10 cellular contexts compared by ENCODE assay signal in the genomic region with DNA sequence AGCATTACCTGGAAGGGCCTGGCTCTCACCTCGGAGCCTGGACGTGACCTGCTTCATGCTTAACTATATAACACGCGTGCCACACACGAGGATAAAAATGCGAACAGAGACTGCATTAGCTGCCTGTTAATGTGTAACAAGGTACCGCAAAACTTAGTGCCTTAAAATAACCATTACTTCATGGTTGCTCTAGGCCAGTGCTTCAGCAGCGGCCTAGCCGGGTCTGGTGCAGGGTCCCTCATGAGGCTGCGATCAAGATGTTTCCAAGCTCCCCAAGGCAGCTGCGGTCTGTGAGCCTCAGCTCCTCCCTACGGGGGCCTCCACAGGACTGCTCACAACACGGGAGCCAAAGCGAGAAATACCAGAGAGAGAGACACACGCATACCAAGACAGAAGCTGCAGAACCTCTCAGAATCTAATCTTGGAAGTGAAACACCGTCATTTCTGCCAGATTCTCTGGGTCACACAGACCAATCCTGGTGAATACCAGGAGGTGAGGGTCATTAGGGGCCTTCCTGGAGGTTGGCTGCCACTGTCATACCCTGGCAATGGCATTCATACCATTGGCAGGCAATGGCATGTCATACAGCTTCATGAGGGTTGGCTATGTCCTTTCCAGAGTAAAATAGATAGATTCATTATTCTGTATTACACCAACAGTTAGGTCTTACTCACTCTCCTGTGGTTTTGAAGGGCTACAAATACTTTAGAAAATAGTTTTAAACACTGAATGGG.
A peak's percentile ranks its signal among the peaks of the same experiment; 100 is the strongest.
DNase-seq lines count a peak whose midpoint lies in the region; ATAC-seq, FAIRE-seq and TF ChIP-seq lines count a peak whose summit lies in the region.
"Had no signal": no experiment of that assay in that cellular context is flagged by ENCODE, and none has a peak within 500 bp of the region (broad histone marks: within the 10 kb centered on the region; RNA-seq: fewer than 3 reads in every experiment).

No MANE protein-coding gene starts in this region.

- peak overlapping the region; percentile 79 to 97 for H3K27ac ChIP-seq in A549

- H3K4me3 Mint-ChIP-seq in activated B cell treated with CpG ODN at 0.5 μM for 24 hours, result no peak overlapping the region
- H3K4me3 Mint-ChIP-seq: activated naive CD8-positive, alpha-beta T cell had no signal

- 87% methylated on average over 15 of the region's 16 CpGs for WGBS in A549 (ENCODE audit: missing lambda C conversion rate)

- H3K4me1 Mint-ChIP-seq in activated B cell treated with CpG ODN at 0.5 μM for 24 hours, result peaks cover 29% of the 10 kb centered on the region

- ATAC-seq in A549 (no peak), GM19467 (IDR thresholded peaks at IDR 0.05; ENCODE audit: unreplicated experiment) (peak; percentile 49), activated B cell treated with CpG ODN at 0.5 μM for 24 hours (ENCODE audit: low read depth) (peak; percentile 26)

- TF ChIP-seq POLR2A in A549 (IDR thresholded peaks at IDR 0.05; ENCODE audit: low read length), result no peak

- peak overlapping the region; percentile 72 for H3K4me2 ChIP-seq in A549

- peaks cover 11% of the 10 kb centered on the region for H3K9me3 Mint-ChIP-seq in activated B cell treated with CpG ODN at 0.5 μM for 24 hours

- peaks cover 14% of the 10 kb centered on the region for H3K36me3 Mint-ChIP-seq in activated B cell treated with CpG ODN at 0.5 μM for 24 hours (ENCODE audit: low read depth)

- no peak for TF ChIP-seq RAD21 in A549 (conservative IDR thresholded peaks at IDR 0.05 in 1 of 2, IDR thresholded peaks at IDR 0.05 in 1 of 2)

- no peak overlapping the region for H3K4me3 ChIP-seq in A549

- TF ChIP-seq CTCF in A549 (IDR thresholded peaks at IDR 0.05) (no peak), activated B cell treated with CpG ODN at 0.5 μM for 24 hours (IDR thresholded peaks at IDR 0.05) (no peak)

- peaks cover 56% of the 10 kb centered on the region for H3K4me1 ChIP-seq in A549

- CTCF ChIA-PET in A549 (lab: Yijun Ruan, JAX), result interaction anchor here (0.8 to 4.4 kb wide), 2 partner anchors 36 to 38 kb away, joined by 3 to 26 read pairs; no protein-coding TSS in a partner anchor
- CTCF ChIA-PET in activated B cell treated with CpG ODN at 0.5 μM for 24 hours (lab: Charles Lee), result no interaction called here

- POLR2A ChIA-PET in A549 (lab: Yijun Ruan, JAX), result no interaction called here
- POLR2A ChIA-PET in activated B cell treated with CpG ODN at 0.5 μM for 24 hours (lab: Charles Lee), result interaction anchor here (0.6 to 0.7 kb wide), 2 partner anchors 9 to 11 kb away, joined by 3 to 4 read pairs; no protein-coding TSS in a partner anchor

- peaks cover 6% of the 10 kb centered on the region; the same call in 1 of the 3 replicates for H3K9me3 ChIP-seq in A549

- intact Hi-C loops in activated B cell treated with CpG ODN at 0.5 μM for 24 hours (cut with micrococcal nuclease), result no loop called here

- no peaks in the 10 kb centered on the region for H3K27me3 Mint-ChIP-seq in activated B cell treated with CpG ODN at 0.5 μM for 24 hours
- H3K27me3 Mint-ChIP-seq: activated naive CD8-positive, alpha-beta T cell had no signal

- no peak for DNase-seq in A549 (ENCODE audit: low read depth in 1 of 2, low spot score in 1 of 2)
- DNase-seq in activated B cell treated with CpG ODN at 0.5 μM for 24 hours, result no peak
- peak; percentile 28 for DNase-seq in iris pigment epithelial cell (ENCODE audit: low read depth)
- DNase-seq in GM19239 (ENCODE audit: insufficient read length, low spot score), result no peak
- DNase-seq in effector CD8-positive, alpha-beta T cell (lab: John Stamatoyannopoulos, UW), result no peak
- DNase-seq in mesenteric fat pad (ENCODE audit: low spot score), result no peak
- DNase-seq in AG08396 (ENCODE audit: low spot score), result no peak
- DNase-seq: NCI-H1105 treated with DMSO at 0.1 percent for 48 hours had no signal

- no peak for TF ChIP-seq EP300 in A549 (IDR thresholded peaks at IDR 0.05)

- H3K27ac Mint-ChIP-seq in activated B cell treated with CpG ODN at 0.5 μM for 24 hours, result peak overlapping the region; percentile 68

- no peak for FAIRE-seq in A549 (lab: Jason Lieb, UNC)
- no peak for FAIRE-seq in GM19239 (lab: Jason Lieb, UNC)

TF ChIP-seq in A549, 52 proteins besides CTCF, POLR2A, EP300 and RAD21:
- no peak for TF ChIP-seq BHLHE40 (IDR thresholded peaks at IDR 0.05; ENCODE audit: low read depth, low read length)
- TF ChIP-seq CEBPB (IDR thresholded peaks at IDR 0.05), result no peak
- no peak for TF ChIP-seq NFE2L2 (conservative IDR thresholded peaks at IDR 0.05; ENCODE audit: low read length)
- TF ChIP-seq RARB (CRISPR knock-in tag; IDR thresholded peaks at IDR 0.05), result no peak
- TF ChIP-seq, protein P1, sequence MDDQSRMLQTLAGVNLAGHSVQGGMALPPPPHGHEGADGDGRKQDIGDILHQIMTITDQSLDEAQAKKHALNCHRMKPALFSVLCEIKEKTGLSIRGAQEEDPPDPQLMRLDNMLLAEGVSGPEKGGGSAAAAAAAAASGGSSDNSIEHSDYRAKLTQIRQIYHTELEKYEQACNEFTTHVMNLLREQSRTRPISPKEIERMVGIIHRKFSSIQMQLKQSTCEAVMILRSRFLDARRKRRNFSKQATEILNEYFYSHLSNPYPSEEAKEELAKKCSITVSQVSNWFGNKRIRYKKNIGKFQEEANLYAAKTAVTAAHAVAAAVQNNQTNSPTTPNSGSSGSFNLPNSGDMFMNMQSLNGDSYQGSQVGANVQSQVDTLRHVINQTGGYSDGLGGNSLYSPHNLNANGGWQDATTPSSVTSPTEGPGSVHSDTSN (IDR thresholded peaks at IDR 0.05), result no peak
- TF ChIP-seq JUN (IDR thresholded peaks at IDR 0.05), result no peak
- TF ChIP-seq POLR2AphosphoS2 (conservative IDR thresholded peaks at IDR 0.05; ENCODE audit: low read length), result no peak
- TF ChIP-seq, protein P2, sequence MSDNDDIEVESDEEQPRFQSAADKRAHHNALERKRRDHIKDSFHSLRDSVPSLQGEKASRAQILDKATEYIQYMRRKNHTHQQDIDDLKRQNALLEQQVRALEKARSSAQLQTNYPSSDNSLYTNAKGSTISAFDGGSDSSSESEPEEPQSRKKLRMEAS (IDR thresholded peaks at IDR 0.05), result no peak
- TF ChIP-seq FOSB (CRISPR knock-in tag; IDR thresholded peaks at IDR 0.05), result no peak
- no peak for TF ChIP-seq SREBF2 (IDR thresholded peaks at IDR 0.05)
- TF ChIP-seq, protein P3, sequence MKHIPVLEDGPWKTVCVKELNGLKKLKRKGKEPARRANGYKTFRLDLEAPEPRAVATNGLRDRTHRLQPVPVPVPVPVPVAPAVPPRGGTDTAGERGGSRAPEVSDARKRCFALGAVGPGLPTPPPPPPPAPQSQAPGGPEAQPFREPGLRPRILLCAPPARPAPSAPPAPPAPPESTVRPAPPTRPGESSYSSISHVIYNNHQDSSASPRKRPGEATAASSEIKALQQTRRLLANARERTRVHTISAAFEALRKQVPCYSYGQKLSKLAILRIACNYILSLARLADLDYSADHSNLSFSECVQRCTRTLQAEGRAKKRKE (CRISPR knock-in tag; IDR thresholded peaks at IDR 0.05; ENCODE audit: low read depth), result no peak
- no peak for TF ChIP-seq KDM1A (IDR thresholded peaks at IDR 0.05; ENCODE audit: low read depth)
- TF ChIP-seq FOXS1 (CRISPR knock-in tag; IDR thresholded peaks at IDR 0.05), result no peak
- no peak for TF ChIP-seq HDAC2 (IDR thresholded peaks at IDR 0.05)
- TF ChIP-seq FOSL2 (IDR thresholded peaks at IDR 0.05), result no peak
- no peak for TF ChIP-seq FOSL2 (CRISPR knock-in tag; IDR thresholded peaks at IDR 0.05)
- TF ChIP-seq MYC (IDR thresholded peaks at IDR 0.05; ENCODE audit: borderline replicate concordance, low read length), result no peak
- TF ChIP-seq, protein P4, sequence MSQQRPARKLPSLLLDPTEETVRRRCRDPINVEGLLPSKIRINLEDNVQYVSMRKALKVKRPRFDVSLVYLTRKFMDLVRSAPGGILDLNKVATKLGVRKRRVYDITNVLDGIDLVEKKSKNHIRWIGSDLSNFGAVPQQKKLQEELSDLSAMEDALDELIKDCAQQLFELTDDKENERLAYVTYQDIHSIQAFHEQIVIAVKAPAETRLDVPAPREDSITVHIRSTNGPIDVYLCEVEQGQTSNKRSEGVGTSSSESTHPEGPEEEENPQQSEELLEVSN (IDR thresholded peaks at IDR 0.05; ENCODE audit: borderline replicate concordance, low read depth), result no peak

Comparison
In these comparisons a context has a peak if more than half of its experiments do, and no peak if none do; other contexts are left out.
1. ATAC-seq: peak in GM19467 (single experiment) and activated B cell treated with CpG ODN at 0.5 μM for 24 hours (single experiment); none in A549 (0 of 2).